In genomic region chr12:47812797-47813490, GRCh38 we compare ENCODE assay signal across 1 cellular context.
TF ChIP-seq lines count a peak whose summit lies in the region.

No MANE protein-coding gene starts in this region.

TF ChIP-seq in HepG2, 621 proteins besides CTCF, POLR2A, EP300 and RAD21:
- TF ChIP-seq, protein P1, sequence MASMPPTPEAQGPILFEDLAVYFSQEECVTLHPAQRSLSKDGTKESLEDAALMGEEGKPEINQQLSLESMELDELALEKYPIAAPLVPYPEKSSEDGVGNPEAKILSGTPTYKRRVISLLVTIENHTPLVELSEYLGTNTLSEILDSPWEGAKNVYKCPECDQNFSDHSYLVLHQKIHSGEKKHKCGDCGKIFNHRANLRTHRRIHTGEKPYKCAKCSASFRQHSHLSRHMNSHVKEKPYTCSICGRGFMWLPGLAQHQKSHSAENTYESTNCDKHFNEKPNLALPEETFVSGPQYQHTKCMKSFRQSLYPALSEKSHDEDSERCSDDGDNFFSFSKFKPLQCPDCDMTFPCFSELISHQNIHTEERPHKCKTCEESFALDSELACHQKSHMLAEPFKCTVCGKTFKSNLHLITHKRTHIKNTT (CRISPR knock-in tag; IDR thresholded peaks at IDR 0.05): no peak
- TF ChIP-seq ZFX (CRISPR knock-in tag; IDR thresholded peaks at IDR 0.05; ENCODE audit: low read depth) (peak; percentile 11; the same call in 1 of the 2 replicates), NCOA5 (CRISPR knock-in tag; IDR thresholded peaks at IDR 0.05) (no peak), GABPB1 (CRISPR knock-in tag; IDR thresholded peaks at IDR 0.05) (peak; percentile 29; the same call in 1 of the 2 replicates), ZNF101 (CRISPR knock-in tag; IDR thresholded peaks at IDR 0.05; ENCODE audit: borderline replicate concordance, low read depth) (no peak), ZNF687 (CRISPR knock-in tag; IDR thresholded peaks at IDR 0.05) (peak; percentile 26), MAFG (CRISPR knock-in tag; IDR thresholded peaks at IDR 0.05) (no peak), TBX2 (CRISPR knock-in tag; IDR thresholded peaks at IDR 0.05; ENCODE audit: borderline replicate concordance) (no peak), FOSL2 (CRISPR knock-in tag; IDR thresholded peaks at IDR 0.05) (peak; percentile 74), NR3C1 (CRISPR knock-in tag; IDR thresholded peaks at IDR 0.05) (no peak), HINFP (CRISPR knock-in tag; IDR thresholded peaks at IDR 0.05; ENCODE audit: low read depth) (no peak), TOPORS (CRISPR knock-in tag; IDR thresholded peaks at IDR 0.05) (no peak), ZNF570 (CRISPR knock-in tag; IDR thresholded peaks at IDR 0.05; ENCODE audit: borderline replicate concordance) (no peak), STAG1 (CRISPR knock-in tag; IDR thresholded peaks at IDR 0.05) (no peak), ZNF841 (CRISPR knock-in tag; IDR thresholded peaks at IDR 0.05; ENCODE audit: borderline replicate concordance) (no peak), NONO (IDR thresholded peaks at IDR 0.05) (no peak), NONO (CRISPR knock-in tag; conservative IDR thresholded peaks at IDR 0.05) (no peak), SP5 (CRISPR knock-in tag; IDR thresholded peaks at IDR 0.05; ENCODE audit: borderline replicate concordance, low read depth) (0 out of 2 replicates have a peak, but pooled peaks have one; percentile 28), KLF15 (CRISPR knock-in tag; IDR thresholded peaks at IDR 0.05; ENCODE audit: borderline replicate concordance) (no peak), SMAD9 (CRISPR knock-in tag; IDR thresholded peaks at IDR 0.05) (no peak), MYPOP (CRISPR knock-in tag; IDR thresholded peaks at IDR 0.05) (peak; percentile 54; the same call in 1 of the 2 replicates), NCOR1 (IDR thresholded peaks at IDR 0.05; ENCODE audit: borderline replicate concordance, low read length) (no peak), PREB (CRISPR knock-in tag; IDR thresholded peaks at IDR 0.05) (no peak), ZFP36 (IDR thresholded peaks at IDR 0.05; ENCODE audit: borderline replicate concordance, low read depth, low read length, partially characterized antibody) (no peak)
- TF ChIP-seq, protein P2, sequence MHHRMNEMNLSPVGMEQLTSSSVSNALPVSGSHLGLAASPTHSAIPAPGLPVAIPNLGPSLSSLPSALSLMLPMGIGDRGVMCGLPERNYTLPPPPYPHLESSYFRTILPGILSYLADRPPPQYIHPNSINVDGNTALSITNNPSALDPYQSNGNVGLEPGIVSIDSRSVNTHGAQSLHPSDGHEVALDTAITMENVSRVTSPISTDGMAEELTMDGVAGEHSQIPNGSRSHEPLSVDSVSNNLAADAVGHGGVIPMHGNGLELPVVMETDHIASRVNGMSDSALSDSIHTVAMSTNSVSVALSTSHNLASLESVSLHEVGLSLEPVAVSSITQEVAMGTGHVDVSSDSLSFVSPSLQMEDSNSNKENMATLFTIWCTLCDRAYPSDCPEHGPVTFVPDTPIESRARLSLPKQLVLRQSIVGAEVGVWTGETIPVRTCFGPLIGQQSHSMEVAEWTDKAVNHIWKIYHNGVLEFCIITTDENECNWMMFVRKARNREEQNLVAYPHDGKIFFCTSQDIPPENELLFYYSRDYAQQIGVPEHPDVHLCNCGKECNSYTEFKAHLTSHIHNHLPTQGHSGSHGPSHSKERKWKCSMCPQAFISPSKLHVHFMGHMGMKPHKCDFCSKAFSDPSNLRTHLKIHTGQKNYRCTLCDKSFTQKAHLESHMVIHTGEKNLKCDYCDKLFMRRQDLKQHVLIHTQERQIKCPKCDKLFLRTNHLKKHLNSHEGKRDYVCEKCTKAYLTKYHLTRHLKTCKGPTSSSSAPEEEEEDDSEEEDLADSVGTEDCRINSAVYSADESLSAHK (CRISPR knock-in tag; IDR thresholded peaks at IDR 0.05; ENCODE audit: borderline replicate concordance): no peak
- TF ChIP-seq, protein P3, sequence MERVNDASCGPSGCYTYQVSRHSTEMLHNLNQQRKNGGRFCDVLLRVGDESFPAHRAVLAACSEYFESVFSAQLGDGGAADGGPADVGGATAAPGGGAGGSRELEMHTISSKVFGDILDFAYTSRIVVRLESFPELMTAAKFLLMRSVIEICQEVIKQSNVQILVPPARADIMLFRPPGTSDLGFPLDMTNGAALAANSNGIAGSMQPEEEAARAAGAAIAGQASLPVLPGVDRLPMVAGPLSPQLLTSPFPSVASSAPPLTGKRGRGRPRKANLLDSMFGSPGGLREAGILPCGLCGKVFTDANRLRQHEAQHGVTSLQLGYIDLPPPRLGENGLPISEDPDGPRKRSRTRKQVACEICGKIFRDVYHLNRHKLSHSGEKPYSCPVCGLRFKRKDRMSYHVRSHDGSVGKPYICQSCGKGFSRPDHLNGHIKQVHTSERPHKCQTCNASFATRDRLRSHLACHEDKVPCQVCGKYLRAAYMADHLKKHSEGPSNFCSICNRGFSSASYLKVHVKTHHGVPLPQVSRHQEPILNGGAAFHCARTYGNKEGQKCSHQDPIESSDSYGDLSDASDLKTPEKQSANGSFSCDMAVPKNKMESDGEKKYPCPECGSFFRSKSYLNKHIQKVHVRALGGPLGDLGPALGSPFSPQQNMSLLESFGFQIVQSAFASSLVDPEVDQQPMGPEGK (CRISPR knock-in tag; IDR thresholded peaks at IDR 0.05): peak; percentile 57; the same call in 1 of the 2 replicates
- TF ChIP-seq, protein P4, sequence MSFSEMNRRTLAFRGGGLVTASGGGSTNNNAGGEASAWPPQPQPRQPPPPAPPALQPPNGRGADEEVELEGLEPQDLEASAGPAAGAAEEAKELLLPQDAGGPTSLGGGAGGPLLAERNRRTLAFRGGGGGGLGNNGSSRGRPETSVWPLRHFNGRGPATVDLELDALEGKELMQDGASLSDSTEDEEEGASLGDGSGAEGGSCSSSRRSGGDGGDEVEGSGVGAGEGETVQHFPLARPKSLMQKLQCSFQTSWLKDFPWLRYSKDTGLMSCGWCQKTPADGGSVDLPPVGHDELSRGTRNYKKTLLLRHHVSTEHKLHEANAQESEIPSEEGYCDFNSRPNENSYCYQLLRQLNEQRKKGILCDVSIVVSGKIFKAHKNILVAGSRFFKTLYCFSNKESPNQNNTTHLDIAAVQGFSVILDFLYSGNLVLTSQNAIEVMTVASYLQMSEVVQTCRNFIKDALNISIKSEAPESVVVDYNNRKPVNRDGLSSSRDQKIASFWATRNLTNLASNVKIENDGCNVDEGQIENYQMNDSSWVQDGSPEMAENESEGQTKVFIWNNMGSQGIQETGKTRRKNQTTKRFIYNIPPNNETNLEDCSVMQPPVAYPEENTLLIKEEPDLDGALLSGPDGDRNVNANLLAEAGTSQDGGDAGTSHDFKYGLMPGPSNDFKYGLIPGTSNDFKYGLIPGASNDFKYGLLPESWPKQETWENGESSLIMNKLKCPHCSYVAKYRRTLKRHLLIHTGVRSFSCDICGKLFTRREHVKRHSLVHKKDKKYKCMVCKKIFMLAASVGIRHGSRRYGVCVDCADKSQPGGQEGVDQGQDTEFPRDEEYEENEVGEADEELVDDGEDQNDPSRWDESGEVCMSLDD (CRISPR knock-in tag; IDR thresholded peaks at IDR 0.05; ENCODE audit: borderline replicate concordance): no peak
